Comparison of ENCODE assay signal across 29 cellular contexts in the genomic region with DNA sequence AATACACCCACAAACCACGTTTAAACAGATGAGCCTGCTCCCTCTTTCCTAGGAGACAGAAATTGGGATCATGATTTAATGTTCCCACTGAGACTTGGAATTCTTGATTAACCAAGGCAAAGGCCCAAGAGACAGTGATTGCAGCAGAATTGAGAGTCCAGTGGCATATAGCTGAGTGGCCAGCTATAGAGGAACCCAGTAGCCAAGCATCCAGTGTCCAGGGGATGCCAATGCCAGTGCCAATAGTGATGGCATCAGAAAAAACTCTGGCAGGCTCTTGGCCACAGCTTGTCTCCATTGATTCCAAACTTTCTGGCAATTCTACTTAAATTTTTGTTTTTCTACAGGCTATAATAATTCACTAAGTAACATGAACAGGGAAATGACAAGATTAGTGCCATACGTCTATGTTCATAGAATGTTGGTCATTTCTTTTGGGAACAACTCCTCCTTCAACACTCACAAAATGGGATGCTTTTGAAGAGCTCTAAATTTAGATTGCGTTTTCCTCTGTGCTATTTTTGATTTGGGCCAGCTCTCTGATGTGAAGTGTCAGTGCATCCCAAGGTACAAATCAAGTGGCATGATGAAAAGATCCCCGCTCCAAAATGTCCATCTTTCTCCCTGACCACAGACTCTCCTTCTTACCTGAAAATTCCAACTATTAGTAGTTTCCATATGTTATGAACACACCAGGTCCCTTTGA.
"Had no signal": no experiment of that assay in that cellular context is flagged by ENCODE, and none has a peak within 500 bp of the region (broad histone marks: within the 10 kb centered on the region; RNA-seq: fewer than 3 reads in every experiment).

No MANE protein-coding gene starts in this region.

- H3K4me1 ChIP-seq: esophagus muscularis mucosa, gastroesophageal sphincter had no signal

- H3K36me3 ChIP-seq: brain microvascular endothelial cell, esophagus muscularis mucosa, gastroesophageal sphincter, WERI-Rb-1 had no signal

- H3K27ac ChIP-seq: brain microvascular endothelial cell, esophagus muscularis mucosa, gastroesophageal sphincter, WERI-Rb-1 had no signal

- H3K4me3 ChIP-seq: esophagus muscularis mucosa, gastroesophageal sphincter had no signal

- ATAC-seq: activated CD4-positive, CD25-positive, alpha-beta regulatory T cell treated with anti-CD3 and anti-CD28 coated beads, Interleukin-2, amount 50 U/mL, for 24 hours; activated CD8-positive, alpha-beta T cell treated with anti-CD3 and anti-CD28 coated beads for 36 hours; activated T-cell treated with anti-CD3 and anti-CD28 coated beads, Interleukin-2, amount 50 U/mL, for 4 hours; activated T-helper 17 cell treated with anti-CD3 and anti-CD28 coated beads, Interleukin-2, amount 50 U/mL, for 72 hours; effector memory CD8-positive, alpha-beta T cell; gastroesophageal sphincter; T-helper 17 cell had no signal

- H3K27me3 ChIP-seq: brain microvascular endothelial cell, esophagus muscularis mucosa, gastroesophageal sphincter had no signal

- H3K9me3 ChIP-seq: esophagus muscularis mucosa, gastroesophageal sphincter had no signal

- DNase-seq: activated B cell treated with CpG ODN at 0.5 μM for 24 hours; activated CD4-positive, alpha-beta T cell treated with anti-CD3 and anti-CD28 coated beads for 48 hours; activated CD4-positive, alpha-beta T cell treated with anti-CD3 and anti-CD28 coated beads, Interleukin-2, amount 50 U/mL, for 1 hour; activated CD4-positive, alpha-beta T cell treated with anti-CD3 and anti-CD28 coated beads, Interleukin-2, amount 50 U/mL, for 48 hours; activated CD8-positive, alpha-beta memory T cell treated with anti-CD3 and anti-CD28 coated beads for 24 hours; activated CD8-positive, alpha-beta T cell treated with anti-CD3 and anti-CD28 coated beads for 36 hours; activated effector memory CD4-positive, alpha-beta T cell treated with Interleukin-2 at 50 U/mL for 16 hours; activated gamma-delta T cell treated with Interleukin-2 at 50 U/mL for 16 hours; activated naive CD4-positive, alpha-beta T cell treated with anti-CD3 and anti-CD28 coated beads, Interleukin-2, amount 50 U/mL, for 16 hours; activated naive CD4-positive, alpha-beta T cell treated with Interleukin-2 at 50 U/mL for 16 hours; activated T-cell treated with anti-CD3 and anti-CD28 coated beads, Interleukin-2, amount 50 U/mL, for 4 hours; amniotic stem cell; anterior cingulate cortex; brain microvascular endothelial cell; caudate nucleus; cortex of kidney; dermis blood vessel endothelial cell; effector CD4-positive, alpha-beta T cell; effector memory CD8-positive, alpha-beta T cell; erythroblast; foreskin melanocyte; T-helper 1 cell; T-helper 17 cell; T1000; WERI-Rb-1 had no signal
